ENCODE assay signal across 19 cellular contexts in the genomic region with DNA sequence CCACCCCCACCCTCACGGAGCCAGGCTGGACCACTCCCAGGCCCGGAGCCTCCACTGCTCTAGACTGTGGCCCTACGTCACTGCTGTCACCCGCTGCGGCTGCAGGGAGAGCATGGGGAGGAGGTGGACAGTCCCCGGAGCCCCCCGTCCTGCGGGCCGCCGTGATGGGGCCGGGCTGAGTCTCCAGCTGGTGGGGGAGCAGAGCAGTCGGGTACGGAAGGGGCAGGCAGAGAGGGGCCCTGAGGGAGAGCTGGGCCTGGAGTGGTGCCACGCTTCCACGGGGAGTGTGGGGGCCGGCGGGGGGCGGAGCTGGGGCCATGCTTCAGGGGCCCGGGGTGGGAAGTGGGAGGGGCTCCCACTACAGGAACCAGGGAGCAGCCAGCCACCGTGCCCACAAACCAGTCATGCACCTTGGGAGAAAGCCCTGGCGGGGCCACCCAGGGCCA.
DNase-seq lines count a peak whose midpoint lies in the region; ATAC-seq, FAIRE-seq and TF ChIP-seq lines count a peak whose summit lies in the region.
"Had no signal": no experiment of that assay in that cellular context is flagged by ENCODE, and none has a peak within 500 bp of the region (broad histone marks: within the 10 kb centered on the region; RNA-seq: fewer than 3 reads in every experiment).

No MANE protein-coding gene starts in this region.

- H3K27me3 ChIP-seq in H7 (ENCODE audit: control insufficient read depth, insufficient read depth, low read length) (no peaks in the 10 kb centered on the region; the same call in 1 of the 2 replicates), upper lobe of right lung (no peaks in the 10 kb centered on the region)

- peak; percentile 15 for ATAC-seq in upper lobe of right lung
- ATAC-seq in HG02973 (IDR thresholded peaks at IDR 0.05; ENCODE audit: unreplicated experiment), result no peak
- no peak for ATAC-seq in GM18907 (IDR thresholded peaks at IDR 0.05; ENCODE audit: unreplicated experiment)
- ATAC-seq: A549, HepG2 had no signal

- no peak for FAIRE-seq in kidney (lab: Jason Lieb, UNC)
- FAIRE-seq: A549, D721Med, G401.6, GM12891, HepG2 had no signal

- H3K4me1 ChIP-seq in kidney (ENCODE audit: control insufficient read depth in 1 of 2, insufficient read depth in 1 of 2, low read depth in 1 of 2, low read length in 2 of 2) (no peaks in the 10 kb centered on the region), upper lobe of right lung (no peaks in the 10 kb centered on the region)
- H3K4me1 ChIP-seq: A549, Caco-2 had no signal

- H3K36me3 ChIP-seq in H7 (replicated peaks; ENCODE audit: control insufficient read depth, insufficient read depth, low read length), result no peaks in the 10 kb centered on the region
- H3K36me3 ChIP-seq in kidney (ENCODE audit: control insufficient read depth in 1 of 2, insufficient read depth in 2 of 2, low read length in 2 of 2), result no peaks in the 10 kb centered on the region
- H3K36me3 ChIP-seq in upper lobe of right lung, result no peaks in the 10 kb centered on the region

- H3K27ac ChIP-seq in kidney (ENCODE audit: low read depth in 2 of 2, low read length in 2 of 2), result no peak overlapping the region
- no peak overlapping the region for H3K27ac ChIP-seq in upper lobe of right lung
- H3K27ac ChIP-seq: 22Rv1, A549, C4-2B had no signal

- DNase-seq in activated gamma-delta T cell (lab: John Stamatoyannopoulos, UW), result peak; percentile 10
- DNase-seq in activated gamma-delta T cell treated with Interleukin-2 at 50 U/mL for 16 hours, result no peak
- peak; percentile 29 for DNase-seq in H7
- peak; percentile 67 for DNase-seq in kidney
- no peak for DNase-seq in upper lobe of right lung
- DNase-seq: AML-193; Caco-2; CD4-positive, alpha-beta T cell; GOT3; H9 had no signal

- H3K4me3 ChIP-seq in H7 (ENCODE audit: insufficient read depth, low read depth, low read length) (no peak overlapping the region), kidney (ENCODE audit: low read length in 2 of 2) (no peak overlapping the region), upper lobe of right lung (no peak overlapping the region)
- H3K4me3 ChIP-seq: A549 had no signal

- intact Hi-C loops in kidney (cut with DNase I) (no loop called here), upper lobe of right lung (cut with DNase I) (no loop called here)

- TF ChIP-seq CTCF in kidney (IDR thresholded peaks at IDR 0.05; ENCODE audit: borderline replicate concordance, extremely low read depth, insufficient read depth) (no peak), upper lobe of right lung (IDR thresholded peaks at IDR 0.05) (no peak)

- no peak overlapping the region for H3K9ac ChIP-seq in kidney (ENCODE audit: low read length in 2 of 2)

- H3K9me3 ChIP-seq in kidney (ENCODE audit: control insufficient read depth in 1 of 2, low read length in 2 of 2) (no peaks in the 10 kb centered on the region), upper lobe of right lung (no peaks in the 10 kb centered on the region)
- H3K9me3 ChIP-seq: A549 had no signal

Comparison
In these comparisons a context has a peak if more than half of its experiments do, and no peak if none do; other contexts are left out.
1. DNase-seq: peak in activated gamma-delta T cell (single experiment), H7 (single experiment) and kidney (single experiment); none in activated gamma-delta T cell treated with Interleukin-2 at 50 U/mL for 16 hours (single experiment) and upper lobe of right lung (single experiment).